Comparison of ENCODE assay signal across 2 cellular contexts in the genomic region with DNA sequence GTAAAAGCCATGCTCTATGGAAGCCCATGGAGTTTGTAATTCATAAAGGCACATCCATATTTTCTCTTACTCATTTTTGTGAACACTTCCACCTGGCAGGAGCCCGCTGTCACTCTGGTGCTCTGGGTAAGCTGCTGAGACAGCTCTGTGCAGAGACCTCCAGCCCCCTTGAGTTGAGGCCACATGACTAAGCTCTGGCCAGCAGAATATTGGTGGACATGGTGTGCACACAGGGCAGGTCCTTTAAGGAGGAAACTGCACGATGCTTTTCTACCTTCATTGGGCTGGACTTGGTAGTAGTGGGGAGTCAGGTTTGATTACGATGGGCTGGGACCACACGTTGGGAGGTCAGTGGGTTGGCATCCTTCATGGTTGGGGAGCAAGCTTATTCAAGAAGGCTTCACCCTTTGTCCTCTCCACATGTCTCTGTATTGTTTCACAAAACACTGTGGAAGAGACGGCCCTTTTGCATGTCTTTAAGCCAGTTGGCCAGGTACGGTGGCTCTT.
TF ChIP-seq lines count a peak whose summit lies in the region.

No MANE protein-coding gene starts in this region.

TF ChIP-seq in HepG2, 621 proteins besides CTCF, POLR2A, EP300 and RAD21:
- TF ChIP-seq CBX1 (IDR thresholded peaks at IDR 0.05; ENCODE audit: low read depth) = no peak
- TF ChIP-seq POLR2G (IDR thresholded peaks at IDR 0.05; ENCODE audit: low read depth, low read length) = 0 out of 2 replicates have a peak, but pooled peaks have one; percentile 31
TF ChIP-seq in HepG2: peak in this region for 1.

TF ChIP-seq in GM12878, 131 proteins besides CTCF, POLR2A, EP300 and RAD21:
- no peak for TF ChIP-seq NRF1 (conservative IDR thresholded peaks at IDR 0.05; ENCODE audit: low read depth, low read length)
- TF ChIP-seq SUPT20H (IDR thresholded peaks at IDR 0.05; ENCODE audit: borderline replicate concordance, control insufficient read depth, low read depth, low read length) = no peak
- TF ChIP-seq, protein P1, sequence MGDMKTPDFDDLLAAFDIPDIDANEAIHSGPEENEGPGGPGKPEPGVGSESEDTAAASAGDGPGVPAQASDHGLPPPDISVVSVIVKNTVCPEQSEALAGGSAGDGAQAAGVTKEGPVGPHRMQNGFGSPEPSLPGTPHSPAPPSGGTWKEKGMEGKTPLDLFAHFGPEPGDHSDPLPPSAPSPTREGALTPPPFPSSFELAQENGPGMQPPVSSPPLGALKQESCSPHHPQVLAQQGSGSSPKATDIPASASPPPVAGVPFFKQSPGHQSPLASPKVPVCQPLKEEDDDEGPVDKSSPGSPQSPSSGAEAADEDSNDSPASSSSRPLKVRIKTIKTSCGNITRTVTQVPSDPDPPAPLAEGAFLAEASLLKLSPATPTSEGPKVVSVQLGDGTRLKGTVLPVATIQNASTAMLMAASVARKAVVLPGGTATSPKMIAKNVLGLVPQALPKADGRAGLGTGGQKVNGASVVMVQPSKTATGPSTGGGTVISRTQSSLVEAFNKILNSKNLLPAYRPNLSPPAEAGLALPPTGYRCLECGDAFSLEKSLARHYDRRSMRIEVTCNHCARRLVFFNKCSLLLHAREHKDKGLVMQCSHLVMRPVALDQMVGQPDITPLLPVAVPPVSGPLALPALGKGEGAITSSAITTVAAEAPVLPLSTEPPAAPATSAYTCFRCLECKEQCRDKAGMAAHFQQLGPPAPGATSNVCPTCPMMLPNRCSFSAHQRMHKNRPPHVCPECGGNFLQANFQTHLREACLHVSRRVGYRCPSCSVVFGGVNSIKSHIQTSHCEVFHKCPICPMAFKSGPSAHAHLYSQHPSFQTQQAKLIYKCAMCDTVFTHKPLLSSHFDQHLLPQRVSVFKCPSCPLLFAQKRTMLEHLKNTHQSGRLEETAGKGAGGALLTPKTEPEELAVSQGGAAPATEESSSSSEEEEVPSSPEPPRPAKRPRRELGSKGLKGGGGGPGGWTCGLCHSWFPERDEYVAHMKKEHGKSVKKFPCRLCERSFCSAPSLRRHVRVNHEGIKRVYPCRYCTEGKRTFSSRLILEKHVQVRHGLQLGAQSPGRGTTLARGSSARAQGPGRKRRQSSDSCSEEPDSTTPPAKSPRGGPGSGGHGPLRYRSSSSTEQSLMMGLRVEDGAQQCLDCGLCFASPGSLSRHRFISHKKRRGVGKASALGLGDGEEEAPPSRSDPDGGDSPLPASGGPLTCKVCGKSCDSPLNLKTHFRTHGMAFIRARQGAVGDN (IDR thresholded peaks at IDR 0.05) = no peak
- TF ChIP-seq, protein P2, sequence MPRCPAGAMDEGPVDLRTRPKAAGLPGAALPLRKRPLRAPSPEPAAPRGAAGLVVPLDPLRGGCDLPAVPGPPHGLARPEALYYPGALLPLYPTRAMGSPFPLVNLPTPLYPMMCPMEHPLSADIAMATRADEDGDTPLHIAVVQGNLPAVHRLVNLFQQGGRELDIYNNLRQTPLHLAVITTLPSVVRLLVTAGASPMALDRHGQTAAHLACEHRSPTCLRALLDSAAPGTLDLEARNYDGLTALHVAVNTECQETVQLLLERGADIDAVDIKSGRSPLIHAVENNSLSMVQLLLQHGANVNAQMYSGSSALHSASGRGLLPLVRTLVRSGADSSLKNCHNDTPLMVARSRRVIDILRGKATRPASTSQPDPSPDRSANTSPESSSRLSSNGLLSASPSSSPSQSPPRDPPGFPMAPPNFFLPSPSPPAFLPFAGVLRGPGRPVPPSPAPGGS (IDR thresholded peaks at IDR 0.05; ENCODE audit: borderline replicate concordance, insufficient read depth, low read depth, low read length, poor library complexity, severe bottlenecking) = peak; percentile 13
- TF ChIP-seq TCF3 (IDR thresholded peaks at IDR 0.05; ENCODE audit: borderline replicate concordance, insufficient read depth, low read depth, low read length) = no peak
- no peak for TF ChIP-seq MXI1 (IDR thresholded peaks at IDR 0.05; ENCODE audit: low read depth, low read length)
- TF ChIP-seq RB1 (IDR thresholded peaks at IDR 0.05; ENCODE audit: borderline replicate concordance) = no peak
- TF ChIP-seq, protein P3, sequence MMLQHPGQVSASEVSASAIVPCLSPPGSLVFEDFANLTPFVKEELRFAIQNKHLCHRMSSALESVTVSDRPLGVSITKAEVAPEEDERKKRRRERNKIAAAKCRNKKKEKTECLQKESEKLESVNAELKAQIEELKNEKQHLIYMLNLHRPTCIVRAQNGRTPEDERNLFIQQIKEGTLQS (IDR thresholded peaks at IDR 0.05; ENCODE audit: borderline replicate concordance, extremely low read depth, low read depth, low read length) = no peak
- TF ChIP-seq, protein P4, sequence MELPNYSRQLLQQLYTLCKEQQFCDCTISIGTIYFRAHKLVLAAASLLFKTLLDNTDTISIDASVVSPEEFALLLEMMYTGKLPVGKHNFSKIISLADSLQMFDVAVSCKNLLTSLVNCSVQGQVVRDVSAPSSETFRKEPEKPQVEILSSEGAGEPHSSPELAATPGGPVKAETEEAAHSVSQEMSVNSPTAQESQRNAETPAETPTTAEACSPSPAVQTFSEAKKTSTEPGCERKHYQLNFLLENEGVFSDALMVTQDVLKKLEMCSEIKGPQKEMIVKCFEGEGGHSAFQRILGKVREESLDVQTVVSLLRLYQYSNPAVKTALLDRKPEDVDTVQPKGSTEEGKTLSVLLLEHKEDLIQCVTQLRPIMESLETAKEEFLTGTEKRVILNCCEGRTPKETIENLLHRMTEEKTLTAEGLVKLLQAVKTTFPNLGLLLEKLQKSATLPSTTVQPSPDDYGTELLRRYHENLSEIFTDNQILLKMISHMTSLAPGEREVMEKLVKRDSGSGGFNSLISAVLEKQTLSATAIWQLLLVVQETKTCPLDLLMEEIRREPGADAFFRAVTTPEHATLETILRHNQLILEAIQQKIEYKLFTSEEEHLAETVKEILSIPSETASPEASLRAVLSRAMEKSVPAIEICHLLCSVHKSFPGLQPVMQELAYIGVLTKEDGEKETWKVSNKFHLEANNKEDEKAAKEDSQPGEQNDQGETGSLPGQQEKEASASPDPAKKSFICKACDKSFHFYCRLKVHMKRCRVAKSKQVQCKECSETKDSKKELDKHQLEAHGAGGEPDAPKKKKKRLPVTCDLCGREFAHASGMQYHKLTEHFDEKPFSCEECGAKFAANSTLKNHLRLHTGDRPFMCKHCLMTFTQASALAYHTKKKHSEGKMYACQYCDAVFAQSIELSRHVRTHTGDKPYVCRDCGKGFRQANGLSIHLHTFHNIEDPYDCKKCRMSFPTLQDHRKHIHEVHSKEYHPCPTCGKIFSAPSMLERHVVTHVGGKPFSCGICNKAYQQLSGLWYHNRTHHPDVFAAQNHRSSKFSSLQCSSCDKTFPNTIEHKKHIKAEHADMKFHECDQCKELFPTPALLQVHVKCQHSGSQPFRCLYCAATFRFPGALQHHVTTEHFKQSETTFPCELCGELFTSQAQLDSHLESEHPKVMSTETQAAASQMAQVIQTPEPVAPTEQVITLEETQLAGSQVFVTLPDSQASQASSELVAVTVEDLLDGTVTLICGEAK (IDR thresholded peaks at IDR 0.05; ENCODE audit: borderline replicate concordance) = no peak
- TF ChIP-seq, protein P5, sequence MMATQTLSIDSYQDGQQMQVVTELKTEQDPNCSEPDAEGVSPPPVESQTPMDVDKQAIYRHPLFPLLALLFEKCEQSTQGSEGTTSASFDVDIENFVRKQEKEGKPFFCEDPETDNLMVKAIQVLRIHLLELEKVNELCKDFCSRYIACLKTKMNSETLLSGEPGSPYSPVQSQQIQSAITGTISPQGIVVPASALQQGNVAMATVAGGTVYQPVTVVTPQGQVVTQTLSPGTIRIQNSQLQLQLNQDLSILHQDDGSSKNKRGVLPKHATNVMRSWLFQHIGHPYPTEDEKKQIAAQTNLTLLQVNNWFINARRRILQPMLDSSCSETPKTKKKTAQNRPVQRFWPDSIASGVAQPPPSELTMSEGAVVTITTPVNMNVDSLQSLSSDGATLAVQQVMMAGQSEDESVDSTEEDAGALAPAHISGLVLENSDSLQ (IDR thresholded peaks at IDR 0.05) = no peak
- no peak for TF ChIP-seq KDM1A (IDR thresholded peaks at IDR 0.05; ENCODE audit: borderline replicate concordance)
- TF ChIP-seq ZSCAN29 (IDR thresholded peaks at IDR 0.05) = no peak
- TF ChIP-seq POLR2AphosphoS5 (IDR thresholded peaks at IDR 0.05; ENCODE audit: low read length) = peak; percentile 47; the same call in 1 of the 2 replicates
- TF ChIP-seq, protein P6, sequence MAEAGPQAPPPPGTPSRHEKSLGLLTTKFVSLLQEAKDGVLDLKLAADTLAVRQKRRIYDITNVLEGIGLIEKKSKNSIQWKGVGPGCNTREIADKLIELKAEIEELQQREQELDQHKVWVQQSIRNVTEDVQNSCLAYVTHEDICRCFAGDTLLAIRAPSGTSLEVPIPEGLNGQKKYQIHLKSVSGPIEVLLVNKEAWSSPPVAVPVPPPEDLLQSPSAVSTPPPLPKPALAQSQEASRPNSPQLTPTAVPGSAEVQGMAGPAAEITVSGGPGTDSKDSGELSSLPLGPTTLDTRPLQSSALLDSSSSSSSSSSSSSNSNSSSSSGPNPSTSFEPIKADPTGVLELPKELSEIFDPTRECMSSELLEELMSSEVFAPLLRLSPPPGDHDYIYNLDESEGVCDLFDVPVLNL (IDR thresholded peaks at IDR 0.05; ENCODE audit: low read depth, low read length) = no peak
- no peak for TF ChIP-seq SMARCA5 (IDR thresholded peaks at IDR 0.05)
- TF ChIP-seq WRNIP1 (IDR thresholded peaks at IDR 0.05; ENCODE audit: borderline replicate concordance, low read depth, low read length) = no peak
- TF ChIP-seq CREB1 (IDR thresholded peaks at IDR 0.05; ENCODE audit: low read depth) = no peak
- no peak for TF ChIP-seq SMAD1 (IDR thresholded peaks at IDR 0.05; ENCODE audit: low read depth, partially characterized antibody)
TF ChIP-seq in GM12878: peak in this region for 2.
